ENCODE assay signal across 8 cellular contexts in the genomic region with DNA sequence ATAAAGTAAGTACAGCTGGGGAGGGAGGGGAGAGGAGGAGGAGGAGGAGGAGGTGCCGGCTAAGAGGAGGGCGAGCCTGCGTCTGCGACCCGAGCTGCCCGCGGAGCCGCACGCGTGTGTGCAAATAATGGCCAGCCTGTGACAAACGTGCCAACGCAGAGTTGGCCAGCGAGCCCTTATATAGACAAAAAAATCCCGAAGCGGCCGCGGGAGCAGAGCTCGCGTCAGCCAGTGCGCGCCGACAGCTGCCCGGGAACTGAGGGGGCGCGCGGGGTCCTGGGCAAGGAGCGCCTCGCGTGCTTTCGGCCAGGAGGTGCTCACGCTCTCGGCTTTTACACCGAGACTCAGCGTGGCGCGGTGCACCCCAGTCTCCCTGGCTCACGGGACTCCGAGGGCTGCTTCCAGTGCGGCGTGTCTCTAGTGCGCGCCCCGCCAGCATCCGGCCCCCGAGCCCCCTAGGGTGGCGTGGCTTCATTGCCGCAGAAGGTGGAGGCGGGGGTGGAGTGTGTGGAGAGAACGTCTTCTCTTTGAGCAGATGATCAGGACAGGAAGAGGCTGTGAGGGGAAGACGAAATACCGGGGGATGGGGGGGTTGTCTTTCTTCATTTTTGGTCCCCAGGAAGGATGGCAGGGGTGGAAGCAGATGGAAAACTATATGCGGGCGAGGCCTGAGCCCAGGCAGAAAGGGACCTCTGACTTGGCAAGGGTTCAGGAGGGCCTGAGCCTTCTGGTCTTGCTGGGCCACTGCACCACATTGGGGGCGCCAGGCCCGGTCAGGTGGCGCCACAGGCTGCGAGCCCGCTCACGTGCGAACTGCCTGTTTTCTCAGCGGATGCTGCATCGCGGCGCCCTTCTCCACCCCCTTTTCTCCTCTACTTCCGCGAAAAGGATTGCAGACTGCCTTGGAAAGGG. TPM values are rescaled to one million over a fixed set of nuclear protein-coding genes. Genes with fewer than 3 reads are reported as not detected.
DNase-seq lines count a peak whose midpoint lies in the region; ATAC-seq and TF ChIP-seq lines count a peak whose summit lies in the region.

No MANE protein-coding gene starts in this region.

- H3K9ac ChIP-seq in H9 (ENCODE audit: extremely low read depth, insufficient read length, low read length) (peak overlapping the region; percentile 42), SK-N-MC (ENCODE audit: insufficient read length) (peak overlapping the region; percentile 70)

- H4K8ac ChIP-seq in H9 (replicated peaks; ENCODE audit: insufficient read length, low read depth, low read length), result no peak overlapping the region

- peaks cover 3% of the 10 kb centered on the region; the same call in 1 of the 2 replicates for H3K36me3 ChIP-seq in MG63
- H3K36me3 ChIP-seq in SK-N-MC (ENCODE audit: insufficient read depth, low read length), result no peaks in the 10 kb centered on the region
- H3K36me3 ChIP-seq in heart left ventricle, result no peaks in the 10 kb centered on the region

- no peak overlapping the region for H3K56ac ChIP-seq in H9 (ENCODE audit: insufficient read length, low read depth, low read length)

- H3K27me3 ChIP-seq in H9 (ENCODE audit: insufficient read depth, low read length) (no peaks in the 10 kb centered on the region; the same call in 1 of the 2 replicates), MG63 (no peaks in the 10 kb centered on the region), heart left ventricle (no peaks in the 10 kb centered on the region)

- H2AFZ ChIP-seq in H9 (ENCODE audit: low read length), result no peak overlapping the region

- H2BK120ac ChIP-seq in H9 (ENCODE audit: low read depth, low read length, poor library complexity, severe bottlenecking), result no peak overlapping the region

- H4K91ac ChIP-seq in H9 (ENCODE audit: insufficient read length, low read depth, low read length), result no peak overlapping the region

- intact Hi-C loops in heart left ventricle (cut with DNase I) (loop anchor here in 6 of 10 donors (2.0 to 10.0 kb wide), 10 partner anchors 66 to 208 kb away; no protein-coding TSS in a partner anchor), posterior cingulate gyrus (cut with DNase I) (loop anchor here (5.0 to 10.0 kb wide), 2 partner anchors 186 to 192 kb away; no protein-coding TSS in a partner anchor)

- H4K20me1 ChIP-seq in H9 (ENCODE audit: control insufficient read depth, insufficient read depth, insufficient read length), result no peaks in the 10 kb centered on the region

- POLR2A ChIA-PET in activated naive CD8-positive, alpha-beta T cell treated with anti-CD3 and anti-CD28 coated beads, Interleukin-2, amount 10 ng/mL, durations not matched to agents 7 days and 5 days (lab: Charles Lee), result interaction anchor here (1.1 to 1.5 kb wide), 3 partner anchors 15 to 20 kb away, joined by 3 to 8 read pairs (median 6); no protein-coding TSS in a partner anchor

- no CpG with 5 or more reads among the region's 66 CpGs for WGBS in H9 (ENCODE audit: extremely low coverage, insufficient read length, low lambda C conversion rate)
- WGBS in heart left ventricle, 4 donors, result 0% methylated on average over 56 to 66 of the region's 66 CpGs

- H3K14ac ChIP-seq in H9 (ENCODE audit: insufficient read depth, low read length), result peak overlapping the region; percentile 96

- TF ChIP-seq CTCF in H9 (conservative IDR thresholded peaks at IDR 0.05) (no peak; the same call in 2 of the 3 replicates), heart left ventricle (IDR thresholded peaks at IDR 0.05) (peak in 4 of 12 donors; percentile 2 to 18 (median 11)), type B pancreatic cell (conservative IDR thresholded peaks at IDR 0.05) (no peak)

- no peak overlapping the region for H4K5ac ChIP-seq in H9 (ENCODE audit: insufficient read length, low read depth, low read length)

- H3K18ac ChIP-seq in H9 (ENCODE audit: insufficient read length, low read depth, low read length), result peak overlapping the region; percentile 47

- DNase-seq in GF-D8 (lab: John Stamatoyannopoulos, UW) (peak; percentile 69), H9 (peak; percentile 89), MG63 (peak; percentile 89), SK-N-MC (ENCODE audit: low read depth, low spot score) (no peak), heart left ventricle (peak; percentile 84 to 92 (median 88)), posterior cingulate gyrus (peak; percentile 49 to 95 (median 72)), type B pancreatic cell (ENCODE audit: extremely low spot score, unreplicated experiment) (peak; percentile 79)
- DNase-seq in activated naive CD8-positive, alpha-beta T cell treated with anti-CD3 and anti-CD28 coated beads, Interleukin-2, amount 10 ng/mL, durations not matched to agents 7 days and 5 days, result peak; percentile 87

- H3K27ac ChIP-seq in H9 (ENCODE audit: insufficient read length, low read depth, low read length) (no peak overlapping the region), SK-N-MC (peak overlapping the region; percentile 38; the same call in 1 of the 2 replicates), heart left ventricle (peak overlapping the region; percentile 80 to 98 (median 97))

- H3K4me3 Mint-ChIP-seq in H9 (peak overlapping the region; percentile 66 to 85), type B pancreatic cell (peak overlapping the region; percentile 91)
- peak overlapping the region; percentile 96 for H3K4me3 Mint-ChIP-seq in activated naive CD8-positive, alpha-beta T cell treated with anti-CD3 and anti-CD28 coated beads, Interleukin-2, amount 10 ng/mL, durations not matched to agents 7 days and 5 days

- no peak overlapping the region for H2BK12ac ChIP-seq in H9 (ENCODE audit: insufficient read length, low read depth, low read length)

- H3K4me2 ChIP-seq in H9 (ENCODE audit: insufficient read depth, insufficient read length, low read length), result peak overlapping the region; percentile 90

- no peak overlapping the region for H2AK5ac ChIP-seq in H9 (ENCODE audit: insufficient read length, low read length)

- H3K36me3 Mint-ChIP-seq in H9 (ENCODE audit: insufficient read depth in 1 of 3, low read depth in 3 of 3), result no peaks in the 10 kb centered on the region
- H3K36me3 Mint-ChIP-seq in activated naive CD8-positive, alpha-beta T cell treated with anti-CD3 and anti-CD28 coated beads, Interleukin-2, amount 10 ng/mL, durations not matched to agents 7 days and 5 days, result peaks cover 22% of the 10 kb centered on the region
- peaks cover 3% of the 10 kb centered on the region for H3K36me3 Mint-ChIP-seq in type B pancreatic cell

- H3T11ph ChIP-seq in H9 (ENCODE audit: low read length), result no peak overlapping the region

- H3K23me2 ChIP-seq in H9 (ENCODE audit: insufficient read length, low read depth, low read length, poor library complexity, severe bottlenecking), result peaks cover 11% of the 10 kb centered on the region

- no peak overlapping the region for H3K23ac ChIP-seq in H9 (ENCODE audit: insufficient read length, low read depth, low read length)

- no peak overlapping the region for H2BK15ac ChIP-seq in H9 (ENCODE audit: low read depth, low read length)

- peak in 1 of 2 donors; percentile 9 for TF ChIP-seq POLR2A in heart left ventricle (IDR thresholded peaks at IDR 0.05)

- no peaks in the 10 kb centered on the region for H3K79me2 ChIP-seq in H9 (ENCODE audit: insufficient read depth, low read length)

- no peaks in the 10 kb centered on the region for H3K9me3 ChIP-seq in H9 (ENCODE audit: control insufficient read depth, low read depth, low read length)
- no peaks in the 10 kb centered on the region for H3K9me3 ChIP-seq in MG63
- no peaks in the 10 kb centered on the region for H3K9me3 ChIP-seq in SK-N-MC (ENCODE audit: low read depth, low read length)
- H3K9me3 ChIP-seq in heart left ventricle, result no peaks in the 10 kb centered on the region

- H3K9me3 Mint-ChIP-seq in H9, result no peaks in the 10 kb centered on the region
- peaks cover 3% of the 10 kb centered on the region for H3K9me3 Mint-ChIP-seq in activated naive CD8-positive, alpha-beta T cell treated with anti-CD3 and anti-CD28 coated beads, Interleukin-2, amount 10 ng/mL, durations not matched to agents 7 days and 5 days
- no peaks in the 10 kb centered on the region for H3K9me3 Mint-ChIP-seq in type B pancreatic cell

- H3K27ac Mint-ChIP-seq in H9, result peak overlapping the region in 2 of 3 experiments; percentile 50 to 58; a peak in 2 of 7 replicates
- peak overlapping the region; percentile 96 for H3K27ac Mint-ChIP-seq in activated naive CD8-positive, alpha-beta T cell treated with anti-CD3 and anti-CD28 coated beads, Interleukin-2, amount 10 ng/mL, durations not matched to agents 7 days and 5 days
- peak overlapping the region; percentile 94 for H3K27ac Mint-ChIP-seq in type B pancreatic cell

- H3K79me1 ChIP-seq in H9 (ENCODE audit: insufficient read depth, low read depth, low read length, poor library complexity, severe bottlenecking), result no peaks in the 10 kb centered on the region

- H3K4ac ChIP-seq in H9 (ENCODE audit: low read depth, low read length), result no peak overlapping the region

- H3K27me3 Mint-ChIP-seq in H9 (ENCODE audit: low read depth) (peaks cover 37% of the 10 kb centered on the region), type B pancreatic cell (peaks cover 8% of the 10 kb centered on the region)
- no peaks in the 10 kb centered on the region for H3K27me3 Mint-ChIP-seq in activated naive CD8-positive, alpha-beta T cell treated with anti-CD3 and anti-CD28 coated beads, Interleukin-2, amount 10 ng/mL, durations not matched to agents 7 days and 5 days

- H2BK5ac ChIP-seq in H9 (ENCODE audit: insufficient read length, low read length), result no peak overlapping the region

- H3K4me3 ChIP-seq in MG63 (peak overlapping the region; percentile 91), SK-N-MC (peak overlapping the region; percentile 95), heart left ventricle (peak overlapping the region; percentile 61 to 87 (median 70))

- H3K4me1 Mint-ChIP-seq in H9 (peaks cover 17 to 19% of the 10 kb centered on the region in 2 experiments), type B pancreatic cell (ENCODE audit: unreplicated experiment) (peaks cover 19% of the 10 kb centered on the region)
- H3K4me1 Mint-ChIP-seq in activated naive CD8-positive, alpha-beta T cell treated with anti-CD3 and anti-CD28 coated beads, Interleukin-2, amount 10 ng/mL, durations not matched to agents 7 days and 5 days, result peaks cover 38% of the 10 kb centered on the region

- ATAC-seq in activated naive CD8-positive, alpha-beta T cell treated with anti-CD3 and anti-CD28 coated beads, Interleukin-2, amount 10 ng/mL, durations not matched to agents 7 days and 5 days (ENCODE audit: low read depth), result peak; percentile 72
- peak; percentile 77 to 84 (median 80) for ATAC-seq in heart left ventricle

- H2BK20ac ChIP-seq in H9 (ENCODE audit: low read depth, low read length, poor library complexity, severe bottlenecking), result no peak overlapping the region

- H3K4me1 ChIP-seq in H9 (ENCODE audit: insufficient read depth, low read length), result no peaks in the 10 kb centered on the region
- H3K4me1 ChIP-seq in heart left ventricle, result peaks cover 0 to 47% (median 21%) of the 10 kb centered on the region in 12 donors

RNA-seq across cellular contexts. Expression of gene SLC16A7, which starts 0.7 kb away (rescaled TPM):
- total RNA-seq in H9 (2021), result 2.2 and 2.5 TPM in 2 replicates
- total RNA-seq in MG63 (2014; rRNA removed; shearing (Covaris generic); ENCODE audit: low replicate concordance), result 6.3 and 21.8 TPM in 2 replicates
- total RNA-seq in activated naive CD8-positive, alpha-beta T cell treated with anti-CD3 and anti-CD28 coated beads, Interleukin-2, amount 10 ng/mL, durations not matched to agents 7 days and 5 days, result 10 to 100 TPM; 39.7 to 42.4 TPM
- total RNA-seq in heart left ventricle, result 100 to 1,000 TPM in 8 of 9 donors, 10 to 100 TPM in 1; 60.6 to 227 (median 169) TPM
- 10 to 100 TPM; 18.4 to 19.0 TPM for polyA plus RNA-seq in heart left ventricle
- total RNA-seq in type B pancreatic cell (ENCODE audit: low replicate concordance), result 11.5 and 12.9 TPM in 2 replicates
